20 cellular contexts compared by ENCODE assay signal in the genomic region with DNA sequence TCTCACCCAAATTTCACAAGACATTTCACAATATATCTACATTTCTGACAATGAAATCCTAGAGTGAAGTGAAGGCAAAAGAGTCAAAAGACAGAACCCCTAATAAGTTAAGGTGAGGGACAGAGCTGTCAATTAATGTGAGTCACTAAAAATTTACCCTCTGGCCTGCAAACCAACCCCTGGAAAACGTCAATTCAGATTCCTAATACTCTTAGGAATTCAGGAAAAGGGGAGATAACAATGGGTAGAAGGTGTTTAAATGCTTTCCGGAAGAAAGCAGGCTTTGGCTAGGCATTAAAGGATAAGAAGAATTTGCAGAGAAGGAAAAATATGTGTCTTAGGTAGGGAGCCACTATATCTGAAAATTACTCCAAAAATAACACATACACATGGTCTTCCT.
A peak's percentile ranks its signal among the peaks of the same experiment; 100 is the strongest.
DNase-seq lines count a peak whose midpoint lies in the region; ATAC-seq and TF ChIP-seq lines count a peak whose summit lies in the region.
"Had no signal": no experiment of that assay in that cellular context is flagged by ENCODE, and none has a peak within 500 bp of the region (broad histone marks: within the 10 kb centered on the region; RNA-seq: fewer than 3 reads in every experiment).

No MANE protein-coding gene starts in this region.

- H3K27ac ChIP-seq in GM23338 (ENCODE audit: low read depth): no peak overlapping the region
- no peak overlapping the region for H3K27ac ChIP-seq in trophoblast cell (ENCODE audit: low read depth, low read length)
- H3K27ac ChIP-seq: GM23248 had no signal

- H3K9me3 Mint-ChIP-seq in GM23338: no peaks in the 10 kb centered on the region

- no peaks in the 10 kb centered on the region for H3F3A ChIP-seq in GM23338 (replicated peaks; ENCODE audit: low read depth)

- H4K20me1 ChIP-seq in GM23338 (replicated peaks; ENCODE audit: insufficient read depth): no peaks in the 10 kb centered on the region

- H3K27ac Mint-ChIP-seq in GM23338: no peak overlapping the region
- H3K27ac Mint-ChIP-seq: B cell; CD4-positive, CD25-positive, alpha-beta regulatory T cell; T-cell had no signal

- H2AK5ac ChIP-seq in trophoblast cell (ENCODE audit: low read length): no peak overlapping the region

- whole genome bisulfite sequencing in trophoblast cell (ENCODE audit: extremely low coverage, insufficient coverage, insufficient read length): no CpG with 5 or more reads among the region's 2 CpGs

- no peak overlapping the region for H3K14ac ChIP-seq in trophoblast cell (ENCODE audit: low read length)

- H3K27me3 Mint-ChIP-seq in GM23338 (ENCODE audit: insufficient read depth, low read depth, poor library complexity): peaks cover under 1% of the 10 kb centered on the region
- H3K27me3 Mint-ChIP-seq: CD4-positive, CD25-positive, alpha-beta regulatory T cell; T-cell had no signal

- H3K9ac ChIP-seq in NT2/D1 (ENCODE audit: insufficient read length, low read depth) (no peak overlapping the region), trophoblast cell (ENCODE audit: low read length) (no peak overlapping the region)
- H3K9ac ChIP-seq: GM23248 had no signal

- H3K79me2 ChIP-seq in GM23338 (replicated peaks; ENCODE audit: insufficient read depth) (no peaks in the 10 kb centered on the region), trophoblast cell (ENCODE audit: control insufficient read depth, insufficient read depth, low read length, poor library complexity) (no peaks in the 10 kb centered on the region)

- H3K23ac ChIP-seq in trophoblast cell (ENCODE audit: low read length): no peak overlapping the region

- no peak overlapping the region for H3K18ac ChIP-seq in trophoblast cell (ENCODE audit: low read length)

- no peak for ATAC-seq in GM23338
- ATAC-seq: T-cell had no signal

- peaks cover 26% of the 10 kb centered on the region for H3K4me1 Mint-ChIP-seq in GM23338
- H3K4me1 Mint-ChIP-seq: B cell; CD4-positive, CD25-positive, alpha-beta regulatory T cell; T-cell had no signal

- H3K4me3 ChIP-seq in GM23338 (no peak overlapping the region), NT2/D1 (ENCODE audit: insufficient read length, low read depth) (no peak overlapping the region), epithelial cell of esophagus (ENCODE audit: low read length) (no peak overlapping the region), trophoblast cell (ENCODE audit: low read depth, low read length) (no peak overlapping the region)
- H3K4me3 ChIP-seq: GM23248 had no signal

- H3K4me3 Mint-ChIP-seq in GM23338: no peak overlapping the region
- H3K4me3 Mint-ChIP-seq: B cell; CD4-positive, CD25-positive, alpha-beta regulatory T cell; T-cell had no signal

- no peaks in the 10 kb centered on the region for H3K9me2 ChIP-seq in GM23338 (ENCODE audit: insufficient read depth)

- H2BK12ac ChIP-seq in trophoblast cell (ENCODE audit: low read length): no peak overlapping the region

- TF ChIP-seq CTCF in GM23338 (conservative IDR thresholded peaks at IDR 0.05; ENCODE audit: low read depth in 2 of 2): no peak
- no peak for TF ChIP-seq CTCF in epithelial cell of esophagus (IDR thresholded peaks at IDR 0.05; ENCODE audit: insufficient read depth, low read depth, low read length, missing control alignments)

- no peaks in the 10 kb centered on the region for H3K36me3 ChIP-seq in GM23338 (ENCODE audit: insufficient read depth)
- H3K36me3 ChIP-seq in NT2/D1 (ENCODE audit: insufficient read depth, insufficient read length, low read length): no peaks in the 10 kb centered on the region
- no peaks in the 10 kb centered on the region for H3K36me3 ChIP-seq in trophoblast cell (ENCODE audit: control insufficient read depth in 1 of 2, insufficient read depth in 2 of 2, low read length in 2 of 2)

- H4K12ac ChIP-seq in trophoblast cell (ENCODE audit: low read depth, low read length): no peak overlapping the region

- H3K4me2 ChIP-seq in GM23338: no peak overlapping the region
- H3K4me2 ChIP-seq in trophoblast cell (ENCODE audit: low read length): no peak overlapping the region

- H3K4ac ChIP-seq in trophoblast cell (ENCODE audit: low read depth, low read length): no peak overlapping the region

- no peak overlapping the region for H2BK5ac ChIP-seq in trophoblast cell (ENCODE audit: low read depth, low read length, poor library complexity)

- H4K91ac ChIP-seq in trophoblast cell (ENCODE audit: low read depth, low read length): no peak overlapping the region

- no peak overlapping the region for H4K8ac ChIP-seq in trophoblast cell (ENCODE audit: low read depth, low read length)

- no peaks in the 10 kb centered on the region for H3K27me3 ChIP-seq in GM23338 (ENCODE audit: insufficient read depth)
- H3K27me3 ChIP-seq in NT2/D1 (ENCODE audit: insufficient read depth, insufficient read length): no peaks in the 10 kb centered on the region
- H3K27me3 ChIP-seq in trophoblast cell (ENCODE audit: insufficient read depth, low read length): no peaks in the 10 kb centered on the region

- peaks cover 12% of the 10 kb centered on the region; the same call in 1 of the 2 replicates for H3K4me1 ChIP-seq in GM23338 (ENCODE audit: insufficient read depth)
- no peaks in the 10 kb centered on the region for H3K4me1 ChIP-seq in NT2/D1 (ENCODE audit: insufficient read depth, insufficient read length)
- peaks cover 4 to 7% of the 10 kb centered on the region in 2 experiments for H3K4me1 ChIP-seq in trophoblast cell (ENCODE audit: control insufficient read depth in 1 of 2, insufficient read depth in 2 of 2, low read length in 2 of 2)
- H3K4me1 ChIP-seq: Caco-2 had no signal

- no peak overlapping the region for H2BK120ac ChIP-seq in trophoblast cell (ENCODE audit: insufficient read depth, low read length, poor library complexity)

- peak; percentile 55 for DNase-seq in GM23338 (ENCODE audit: low spot score)
- DNase-seq in NT2/D1 (ENCODE audit: low read depth, low spot score): peak; percentile 62
- DNase-seq in epithelial cell of esophagus (ENCODE audit: low read depth): peak; percentile 33
- DNase-seq in trophoblast cell: peak; percentile 4 to 60
- no peak for DNase-seq in inferior parietal cortex (ENCODE audit: extremely low spot score)
- DNase-seq in kidney tubule cell (ENCODE audit: low spot score): no peak
- DNase-seq in activated CD8-positive, alpha-beta memory T cell treated with anti-CD3 and anti-CD28 coated beads, Interleukin-2, amount 50 U/mL, for 4 hours: no peak
- DNase-seq in stimulated activated CD4-positive, alpha-beta T cell treated with anti-CD3 and anti-CD28 coated beads, Interleukin-4, amount 100 ng/mL, for 4 hours: no peak
- DNase-seq: ACHN; Caco-2; CD4-positive, CD25-positive, alpha-beta regulatory T cell; DMS153; GM23248; Karpas-422; NCI-H1105; NCI-H1694 treated with DMSO at 0.1 percent for 48 hours; NCI-H69; OCI-M1; T-cell had no signal

- no peaks in the 10 kb centered on the region for H3K36me3 Mint-ChIP-seq in GM23338 (ENCODE audit: low read depth)
- H3K36me3 Mint-ChIP-seq: CD4-positive, CD25-positive, alpha-beta regulatory T cell; T-cell had no signal

- 0 out of 2 replicates have a peak, but pooled peaks cover 6% of the 10 kb centered on the region for H3K9me3 ChIP-seq in NT2/D1 (ENCODE audit: insufficient read depth, low read length)
- H3K9me3 ChIP-seq in trophoblast cell (ENCODE audit: insufficient read depth, low read depth, low read length): no peaks in the 10 kb centered on the region
- H3K9me3 ChIP-seq: Caco-2 had no signal

- H3K79me1 ChIP-seq in trophoblast cell (ENCODE audit: low read length): peaks cover 16% of the 10 kb centered on the region

- no peak overlapping the region for H2AFZ ChIP-seq in GM23338
- H2AFZ ChIP-seq in trophoblast cell (ENCODE audit: insufficient read depth, low read length, poor library complexity): no peak overlapping the region
- H2AFZ ChIP-seq: GM23248 had no signal

TF ChIP-seq in GM23338, 12 proteins besides CTCF, POLR2A, EP300 and RAD21:
- TF ChIP-seq NANOG (IDR thresholded peaks at IDR 0.05; ENCODE audit: borderline replicate concordance): no peak
- TF ChIP-seq CREB1 (CRISPR knock-in tag; IDR thresholded peaks at IDR 0.05; ENCODE audit: low read depth): no peak
- no peak for TF ChIP-seq STAT1 (IDR thresholded peaks at IDR 0.05; ENCODE audit: unreplicated experiment)
- no peak for TF ChIP-seq EZH2phosphoT487 (IDR thresholded peaks at IDR 0.05; ENCODE audit: unreplicated experiment)
- TF ChIP-seq, protein P1, sequence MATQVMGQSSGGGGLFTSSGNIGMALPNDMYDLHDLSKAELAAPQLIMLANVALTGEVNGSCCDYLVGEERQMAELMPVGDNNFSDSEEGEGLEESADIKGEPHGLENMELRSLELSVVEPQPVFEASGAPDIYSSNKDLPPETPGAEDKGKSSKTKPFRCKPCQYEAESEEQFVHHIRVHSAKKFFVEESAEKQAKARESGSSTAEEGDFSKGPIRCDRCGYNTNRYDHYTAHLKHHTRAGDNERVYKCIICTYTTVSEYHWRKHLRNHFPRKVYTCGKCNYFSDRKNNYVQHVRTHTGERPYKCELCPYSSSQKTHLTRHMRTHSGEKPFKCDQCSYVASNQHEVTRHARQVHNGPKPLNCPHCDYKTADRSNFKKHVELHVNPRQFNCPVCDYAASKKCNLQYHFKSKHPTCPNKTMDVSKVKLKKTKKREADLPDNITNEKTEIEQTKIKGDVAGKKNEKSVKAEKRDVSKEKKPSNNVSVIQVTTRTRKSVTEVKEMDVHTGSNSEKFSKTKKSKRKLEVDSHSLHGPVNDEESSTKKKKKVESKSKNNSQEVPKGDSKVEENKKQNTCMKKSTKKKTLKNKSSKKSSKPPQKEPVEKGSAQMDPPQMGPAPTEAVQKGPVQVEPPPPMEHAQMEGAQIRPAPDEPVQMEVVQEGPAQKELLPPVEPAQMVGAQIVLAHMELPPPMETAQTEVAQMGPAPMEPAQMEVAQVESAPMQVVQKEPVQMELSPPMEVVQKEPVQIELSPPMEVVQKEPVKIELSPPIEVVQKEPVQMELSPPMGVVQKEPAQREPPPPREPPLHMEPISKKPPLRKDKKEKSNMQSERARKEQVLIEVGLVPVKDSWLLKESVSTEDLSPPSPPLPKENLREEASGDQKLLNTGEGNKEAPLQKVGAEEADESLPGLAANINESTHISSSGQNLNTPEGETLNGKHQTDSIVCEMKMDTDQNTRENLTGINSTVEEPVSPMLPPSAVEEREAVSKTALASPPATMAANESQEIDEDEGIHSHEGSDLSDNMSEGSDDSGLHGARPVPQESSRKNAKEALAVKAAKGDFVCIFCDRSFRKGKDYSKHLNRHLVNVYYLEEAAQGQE (IDR thresholded peaks at IDR 0.05; ENCODE audit: unreplicated experiment): no peak
- no peak for TF ChIP-seq EZH2 (IDR thresholded peaks at IDR 0.05; ENCODE audit: low read depth, unreplicated experiment)
- no peak for TF ChIP-seq ZNF331 (CRISPR knock-in tag; IDR thresholded peaks at IDR 0.05; ENCODE audit: low read depth)
- no peak for TF ChIP-seq JUNB (IDR thresholded peaks at IDR 0.05; ENCODE audit: unreplicated experiment)

Comparison
In these comparisons a context has a peak if more than half of its experiments do, and no peak if none do; other contexts are left out.
1. DNase-seq: peak in GM23338 (single experiment), NT2/D1 (single experiment), epithelial cell of esophagus (single experiment) and trophoblast cell (2 of 2); none in inferior parietal cortex (single experiment), kidney tubule cell (single experiment), activated CD8-positive, alpha-beta memory T cell treated with anti-CD3 and anti-CD28 coated beads, Interleukin-2, amount 50 U/mL, for 4 hours (single experiment) and stimulated activated CD4-positive, alpha-beta T cell treated with anti-CD3 and anti-CD28 coated beads, Interleukin-4, amount 100 ng/mL, for 4 hours (0 of 2).